Comparison of ENCODE assay signal across 8 cellular contexts in the genomic region with DNA sequence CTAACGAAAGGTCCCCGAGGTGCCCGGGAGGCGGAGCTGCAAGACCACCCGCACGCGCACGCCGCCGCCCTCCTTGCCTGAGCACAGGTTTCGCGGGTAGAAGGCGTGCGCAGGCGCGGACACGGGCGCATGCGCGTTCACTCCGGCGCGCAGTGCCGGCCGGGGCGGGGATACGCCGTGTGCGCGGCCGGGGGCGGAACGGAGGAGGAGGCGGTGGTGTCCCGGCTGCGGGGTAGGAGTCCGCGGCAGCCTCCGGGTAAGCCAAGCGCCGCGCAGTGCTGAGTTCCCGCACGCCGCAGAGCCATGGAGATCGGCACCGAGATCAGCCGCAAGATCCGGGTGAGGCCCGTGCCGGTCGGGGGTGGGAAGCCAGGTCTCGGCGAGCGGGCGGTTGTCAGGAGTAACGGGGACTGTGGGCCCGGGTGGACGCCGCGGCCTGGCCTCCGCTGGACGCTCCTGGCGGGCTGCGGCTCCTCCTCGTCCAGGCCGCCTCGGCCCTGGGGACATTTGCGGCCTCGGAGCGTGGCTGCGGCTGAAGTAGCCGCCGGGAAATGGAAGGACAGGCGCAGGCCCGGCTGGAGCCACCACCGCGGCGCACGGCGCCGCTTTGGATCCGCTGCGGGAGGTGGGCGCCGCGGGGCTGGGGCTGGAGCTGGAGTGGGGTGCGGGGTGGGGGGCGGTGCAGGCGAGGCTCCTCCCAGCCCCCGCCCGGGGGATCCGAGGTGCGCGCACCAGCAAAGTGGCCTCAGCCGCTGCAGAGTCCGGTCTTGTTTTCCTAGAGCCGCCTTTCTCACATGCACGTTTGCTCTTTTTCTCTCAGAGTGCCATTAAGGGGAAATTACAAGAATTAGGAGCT. TPM values are rescaled to one million over a fixed set of nuclear protein-coding genes. Genes with fewer than 3 reads are reported as not detected.
DNase-seq lines count a peak whose midpoint lies in the region; ATAC-seq, FAIRE-seq and TF ChIP-seq lines count a peak whose summit lies in the region.

TSS of gene ZC3H14 (plus strand) at position 207 of the 856 bp plus-strand sequence. CDS start at position 304, 97 bp downstream.

- no peak for TF ChIP-seq CTCF in astrocyte (IDR thresholded peaks at IDR 0.05; ENCODE audit: insufficient read depth, low read depth, low read length)

- H4K20me1 ChIP-seq in astrocyte (ENCODE audit: insufficient read depth, low read length): peaks cover 22% of the 10 kb centered on the region

- H3K36me3 Mint-ChIP-seq in astrocyte (ENCODE audit: low read depth, unreplicated experiment): no peaks in the 10 kb centered on the region

- peak within 1 kb of the TSS; percentile 94 for H3K9ac ChIP-seq in astrocyte (ENCODE audit: low read length)

- ATAC-seq in GM18505 (IDR thresholded peaks at IDR 0.05; ENCODE audit: unreplicated experiment) (peak; percentile 92), HG02943 (IDR thresholded peaks at IDR 0.05; ENCODE audit: low read depth, unreplicated experiment) (peak; percentile 98)

- H3K4me1 Mint-ChIP-seq in astrocyte (ENCODE audit: low read depth, unreplicated experiment): peaks cover 2% of the 10 kb centered on the region

- no peaks in the 10 kb centered on the region for H3K27me3 ChIP-seq in astrocyte (ENCODE audit: insufficient read depth, low read length)

- peaks cover 11% of the 10 kb centered on the region for H3K4me1 ChIP-seq in astrocyte (ENCODE audit: insufficient read depth, low read length)

- H3K27ac ChIP-seq in astrocyte (ENCODE audit: low read depth, low read length): peak within 1 kb of the TSS; percentile 94

- H3K9me3 ChIP-seq in astrocyte (ENCODE audit: insufficient read depth, low read depth, low read length): no peaks in the 10 kb centered on the region

- no peak for FAIRE-seq in astrocyte (lab: Jason Lieb, UNC)

- H3K27ac Mint-ChIP-seq in astrocyte (ENCODE audit: unreplicated experiment): peak within 1 kb of the TSS; percentile 91

- peak; percentile 81 for TF ChIP-seq POLR2A in GM18505 (IDR thresholded peaks at IDR 0.05; ENCODE audit: borderline replicate concordance, extremely low read depth, insufficient read depth, insufficient read length)

- no peaks in the 10 kb centered on the region for H3K27me3 Mint-ChIP-seq in astrocyte (ENCODE audit: low read depth, unreplicated experiment)

- peak within 1 kb of the TSS; percentile 99 for H2AFZ ChIP-seq in astrocyte (ENCODE audit: low read depth, low read length)

- DNase-seq in NCI-H187 treated with DMSO at 0.1 percent for 48 hours (lab: John Stamatoyannopoulos, UW) (peak; percentile 43), T-helper 22 cell (ENCODE audit: low read depth) (peak; percentile 71), astrocyte (ENCODE audit: low read depth) (peak; percentile 64), hepatic stellate cell (ENCODE audit: low spot score) (peak; percentile 92), retina (peak; percentile 97), OCI-M2 (lab: John Stamatoyannopoulos, UW; ENCODE audit: unreplicated experiment) (no peak)

- H3K79me2 ChIP-seq in astrocyte (ENCODE audit: insufficient read depth, low read length): peaks cover 44% of the 10 kb centered on the region

- no peaks in the 10 kb centered on the region for H3K9me3 Mint-ChIP-seq in astrocyte (ENCODE audit: unreplicated experiment)

- peaks cover 8% of the 10 kb centered on the region for H3K36me3 ChIP-seq in astrocyte (ENCODE audit: insufficient read depth, low read length)

- peak within 1 kb of the TSS; percentile 94 for H3K4me3 ChIP-seq in astrocyte (ENCODE audit: insufficient read depth, low read depth, low read length)

- H3K4me2 ChIP-seq in astrocyte (ENCODE audit: low read length): peak within 1 kb of the TSS; percentile 91

- H3K4me3 Mint-ChIP-seq in astrocyte (ENCODE audit: unreplicated experiment): peak within 1 kb of the TSS; percentile 99

RNA-seq across cellular contexts. Expression of gene ZC3H14, which starts in this region (rescaled TPM):
- 55.2 and 55.8 TPM in 2 replicates for total RNA-seq in astrocyte
